ENCODE assay signal across 8 cellular contexts in genomic region chr2:42086500-42086953, GRCh38.
A peak's percentile ranks its signal among the peaks of the same experiment; 100 is the strongest.
DNase-seq lines count a peak whose midpoint lies in the region; ATAC-seq, FAIRE-seq and TF ChIP-seq lines count a peak whose summit lies in the region.

No MANE protein-coding gene starts in this region.

- FAIRE-seq in TTC549 (lab: Jason Lieb, UNC) = peak; percentile 95

- DNase-seq in DMS53 (lab: John Stamatoyannopoulos, UW) (peak; percentile 70), NCI-H1694 (lab: John Stamatoyannopoulos, UW) (peak; percentile 75), epidermal melanocyte (ENCODE audit: insufficient read length, low spot score) (peak; percentile 69), midbrain (lab: John Stamatoyannopoulos, UW) (peak; percentile 78)

- ATAC-seq in GM21529 (IDR thresholded peaks at IDR 0.05; ENCODE audit: unreplicated experiment) = peak; percentile 61
- ATAC-seq in GM21825 (IDR thresholded peaks at IDR 0.05; ENCODE audit: unreplicated experiment) = no peak
- no peak for ATAC-seq in GM18505 (IDR thresholded peaks at IDR 0.05; ENCODE audit: unreplicated experiment)

- no peak for TF ChIP-seq POLR2A in GM18505 (IDR thresholded peaks at IDR 0.05; ENCODE audit: borderline replicate concordance, extremely low read depth, insufficient read depth, insufficient read length)
